ENCODE assay signal across 8 cellular contexts in genomic region chr4:109434007-109434792, GRCh38. TPM values are rescaled to one million over a fixed set of nuclear protein-coding genes. Genes with fewer than 3 reads are reported as not detected.
DNase-seq lines count a peak whose midpoint lies in the region; ATAC-seq and TF ChIP-seq lines count a peak whose summit lies in the region.

No MANE protein-coding gene starts in this region.

- no peaks in the 10 kb centered on the region for H3F3A ChIP-seq in GM23338 (replicated peaks; ENCODE audit: low read depth)

- TF ChIP-seq CTCF in GM12875 (IDR thresholded peaks at IDR 0.05; ENCODE audit: borderline replicate concordance, insufficient read depth, low read depth, low read length) (no peak), GM23338 (conservative IDR thresholded peaks at IDR 0.05; ENCODE audit: low read depth in 2 of 2) (no peak), LNCaP clone FGC (IDR thresholded peaks at IDR 0.05; ENCODE audit: control insufficient read depth, extremely low read depth, insufficient read depth) (no peak), fibroblast of mammary gland (conservative IDR thresholded peaks at IDR 0.05; ENCODE audit: control insufficient read depth, insufficient read depth, low read depth, low read length) (no peak)

- peak overlapping the region; percentile 80 for H3K4me3 Mint-ChIP-seq in GM23338
- peak overlapping the region; percentile 77 to 91 (median 86) for H3K4me3 Mint-ChIP-seq in naive thymus-derived CD8-positive, alpha-beta T cell

- peaks cover 51% of the 10 kb centered on the region for H3K79me2 ChIP-seq in GM23338 (replicated peaks; ENCODE audit: insufficient read depth)

- H3K36me3 ChIP-seq in GM23338 (ENCODE audit: insufficient read depth), result no peaks in the 10 kb centered on the region

- H3K9me3 Mint-ChIP-seq in GM23338, result no peaks in the 10 kb centered on the region
- H3K9me3 Mint-ChIP-seq in naive thymus-derived CD8-positive, alpha-beta T cell, result no peaks in the 10 kb centered on the region

- H3K4me2 ChIP-seq in GM23338, result peak overlapping the region; percentile 97

- peak overlapping the region; percentile 35; the same call in 1 of the 2 replicates for H2AFZ ChIP-seq in GM23338

- POLR2A ChIA-PET in naive thymus-derived CD8-positive, alpha-beta T cell (lab: Charles Lee), result interaction anchor here (0.5 to 3.0 kb wide), 14 partner anchors 8 to 1398 kb away, joined by 3 to 16 read pairs (median 4); partner anchors contain the start of genes GAR1, MCUB and PLA2G12A

- peaks cover 46% of the 10 kb centered on the region for H3K4me1 Mint-ChIP-seq in GM23338
- peaks cover 17 to 61% (median 58%) of the 10 kb centered on the region in 4 donors for H3K4me1 Mint-ChIP-seq in naive thymus-derived CD8-positive, alpha-beta T cell

- H3K4me3 ChIP-seq in GM12875 (ENCODE audit: low read depth, low read length) (peak overlapping the region; percentile 83), GM23338 (peak overlapping the region; percentile 90), LNCaP clone FGC (ENCODE audit: low read depth, low read length) (peak overlapping the region; percentile 62), fibroblast of mammary gland (ENCODE audit: control insufficient read depth, low read depth, low read length) (peak overlapping the region; percentile 85)

- no peak overlapping the region for H3K27ac Mint-ChIP-seq in GM23338
- peak overlapping the region; percentile 83 to 95 (median 91) for H3K27ac Mint-ChIP-seq in naive thymus-derived CD8-positive, alpha-beta T cell

- H4K20me1 ChIP-seq in GM23338 (replicated peaks; ENCODE audit: insufficient read depth), result peaks cover 37% of the 10 kb centered on the region

- H3K4me1 ChIP-seq in GM23338 (ENCODE audit: insufficient read depth), result peaks cover 20% of the 10 kb centered on the region

- peak; percentile 54 for ATAC-seq in GM23338
- ATAC-seq in naive thymus-derived CD8-positive, alpha-beta T cell, result peak; percentile 1 to 42

- no peaks in the 10 kb centered on the region for H3K27me3 ChIP-seq in GM23338 (ENCODE audit: insufficient read depth)

- H3K9me2 ChIP-seq in GM23338 (ENCODE audit: insufficient read depth), result no peaks in the 10 kb centered on the region

- peak; percentile 50 for DNase-seq in GM23338 (ENCODE audit: low spot score)
- no peak for DNase-seq in LNCaP clone FGC (ENCODE audit: low read depth)
- peak; percentile 44 to 56 for DNase-seq in activated T-cell treated with anti-CD3 and anti-CD28 coated beads, Interleukin-2, amount 50 U/mL, for 48 hours
- DNase-seq in fibroblast of mammary gland (ENCODE audit: low read depth), result peak; percentile 13
- peak in 6 of 10 donors; percentile 10 to 37 (median 34) for DNase-seq in naive thymus-derived CD8-positive, alpha-beta T cell
- no peak for DNase-seq in putamen (ENCODE audit: low spot score)
- no peak for DNase-seq in NCI-H2081 treated with DMSO at 0.1 percent for 48 hours (lab: John Stamatoyannopoulos, UW)

- peaks cover 4% of the 10 kb centered on the region; the same call in 2 of the 3 replicates for H3K36me3 Mint-ChIP-seq in GM23338 (ENCODE audit: low read depth)
- H3K36me3 Mint-ChIP-seq in naive thymus-derived CD8-positive, alpha-beta T cell, result peaks cover 0 to 11% (median 2%) of the 10 kb centered on the region in 3 donors

- peaks cover 4% of the 10 kb centered on the region for H3K27me3 Mint-ChIP-seq in GM23338 (ENCODE audit: insufficient read depth, low read depth, poor library complexity)
- H3K27me3 Mint-ChIP-seq in naive thymus-derived CD8-positive, alpha-beta T cell, result no peaks in the 10 kb centered on the region

- H3K27ac ChIP-seq in GM23338 (ENCODE audit: low read depth), result peak overlapping the region; percentile 75; the same call in 1 of the 2 replicates

TF ChIP-seq in GM23338, 12 proteins besides CTCF, POLR2A, EP300 and RAD21 (continues in another document):
- TF ChIP-seq ETS1 (IDR thresholded peaks at IDR 0.05) (no peak), POLR2AphosphoS5 (IDR thresholded peaks at IDR 0.05; ENCODE audit: low read depth) (no peak; the same call in 1 of the 2 replicates), NANOG (IDR thresholded peaks at IDR 0.05; ENCODE audit: borderline replicate concordance) (no peak), ZNF331 (CRISPR knock-in tag; IDR thresholded peaks at IDR 0.05; ENCODE audit: low read depth) (no peak), EZH2 (IDR thresholded peaks at IDR 0.05; ENCODE audit: low read depth, unreplicated experiment) (no peak), EZH2phosphoT487 (IDR thresholded peaks at IDR 0.05; ENCODE audit: unreplicated experiment) (no peak), REST (IDR thresholded peaks at IDR 0.05; ENCODE audit: unreplicated experiment) (no peak), STAT1 (IDR thresholded peaks at IDR 0.05; ENCODE audit: unreplicated experiment) (no peak), JUNB (IDR thresholded peaks at IDR 0.05; ENCODE audit: unreplicated experiment) (no peak)

RNA-seq across cellular contexts. Expression of gene SEC24B, which starts 0.6 kb away (rescaled TPM):
- total RNA-seq in GM23338 (2014; rRNA removed; shearing (Covaris generic)), result 30.1 and 32.8 TPM in 2 replicates
- 9.2 and 9.4 TPM in 2 replicates for polyA plus RNA-seq in GM23338 (2016; fragmentation: Nextera tagmentation; extraction: Ambion mirVana)
- total RNA-seq in naive thymus-derived CD8-positive, alpha-beta T cell, result 10 to 100 TPM; 38.9 to 39.6 TPM
- polyA plus RNA-seq in naive thymus-derived CD8-positive, alpha-beta T cell, result 10 to 100 TPM in 2 of 3 donors, 1 to 10 TPM in 1; 8.3 to 17.2 (median 10.5) TPM

Comparison
In these comparisons a context has a peak if more than half of its experiments do, and no peak if none do; other contexts are left out.
1. DNase-seq: peak in GM23338 (single experiment), activated T-cell treated with anti-CD3 and anti-CD28 coated beads, Interleukin-2, amount 50 U/mL, for 48 hours (2 of 2), fibroblast of mammary gland (single experiment) and naive thymus-derived CD8-positive, alpha-beta T cell (6 of 10); none in LNCaP clone FGC (single experiment), putamen (single experiment) and NCI-H2081 treated with DMSO at 0.1 percent for 48 hours (single experiment).
2. Peak in every context shown above with its lines, with median percentiles within 50 percentile points of each other: H3K4me3 ChIP-seq.